In genomic region chr1:199948587-199949280, GRCh38 we compare ENCODE assay signal across 14 cellular contexts.
DNase-seq lines count a peak whose midpoint lies in the region; ATAC-seq and FAIRE-seq lines count a peak whose summit lies in the region.
"Had no signal": no experiment of that assay in that cellular context is flagged by ENCODE, and none has a peak within 500 bp of the region (broad histone marks: within the 10 kb centered on the region; RNA-seq: fewer than 3 reads in every experiment).

No MANE protein-coding gene starts in this region.

- no peak overlapping the region for H3K4me3 Mint-ChIP-seq in activated naive CD8-positive, alpha-beta T cell treated with anti-CD3 and anti-CD28 coated beads, Interleukin-2, amount 10 ng/mL, durations not matched to agents 7 days and 5 days
- no peak overlapping the region for H3K4me3 Mint-ChIP-seq in activated naive CD8-positive, alpha-beta T cell treated with anti-CD3 and anti-CD28 coated beads for 36 hours
- no peak overlapping the region for H3K4me3 Mint-ChIP-seq in activated CD8-positive, alpha-beta T cell treated with anti-CD3 and anti-CD28 coated beads, Interleukin-2, amount 10 ng/mL, durations not matched to agents 7 days and 5 days
- H3K4me3 Mint-ChIP-seq: neural crest cell; stimulated activated memory B cell treated with anti-CD40 and anti-IgM and Interleukin-4, amounts not matched to agents 10 μg/mL and 1 μg/mL and 100 μg/mL, for 72 hours had no signal

- H3K27ac Mint-ChIP-seq in activated naive CD8-positive, alpha-beta T cell treated with anti-CD3 and anti-CD28 coated beads, Interleukin-2, amount 10 ng/mL, durations not matched to agents 7 days and 5 days: no peak overlapping the region
- no peak overlapping the region for H3K27ac Mint-ChIP-seq in activated naive CD8-positive, alpha-beta T cell treated with anti-CD3 and anti-CD28 coated beads for 36 hours
- peak overlapping the region; percentile 1 for H3K27ac Mint-ChIP-seq in activated CD8-positive, alpha-beta T cell treated with anti-CD3 and anti-CD28 coated beads, Interleukin-2, amount 10 ng/mL, durations not matched to agents 7 days and 5 days
- H3K27ac Mint-ChIP-seq: stimulated activated memory B cell treated with anti-CD40 and anti-IgM and Interleukin-4, amounts not matched to agents 10 μg/mL and 1 μg/mL and 100 μg/mL, for 72 hours had no signal

- DNase-seq in activated naive CD8-positive, alpha-beta T cell treated with anti-CD3 and anti-CD28 coated beads, Interleukin-2, amount 10 ng/mL, durations not matched to agents 7 days and 5 days: no peak
- no peak for DNase-seq in activated naive CD8-positive, alpha-beta T cell treated with anti-CD3 and anti-CD28 coated beads for 36 hours
- DNase-seq in M059J (ENCODE audit: low read depth) (peak; percentile 36), urothelium cell line (ENCODE audit: low spot score) (peak; percentile 16), NCI-H82 (lab: John Stamatoyannopoulos, UW) (no peak), CD1c-positive myeloid dendritic cell (ENCODE audit: extremely low spot score) (no peak)
- DNase-seq in activated CD8-positive, alpha-beta T cell treated with anti-CD3 and anti-CD28 coated beads, Interleukin-2, amount 10 ng/mL, durations not matched to agents 7 days and 5 days: no peak
- DNase-seq: amniotic stem cell; BE2C; NCI-H187; stimulated activated CD4-positive, alpha-beta T cell treated with anti-CD3 and anti-CD28 coated beads, Interleukin-15, amount 100 ng/mL, for 24 hours had no signal

- no peaks in the 10 kb centered on the region for H3K9me3 Mint-ChIP-seq in activated naive CD8-positive, alpha-beta T cell treated with anti-CD3 and anti-CD28 coated beads, Interleukin-2, amount 10 ng/mL, durations not matched to agents 7 days and 5 days
- H3K9me3 Mint-ChIP-seq in activated naive CD8-positive, alpha-beta T cell treated with anti-CD3 and anti-CD28 coated beads for 36 hours: no peaks in the 10 kb centered on the region
- no peaks in the 10 kb centered on the region for H3K9me3 Mint-ChIP-seq in activated CD8-positive, alpha-beta T cell treated with anti-CD3 and anti-CD28 coated beads, Interleukin-2, amount 10 ng/mL, durations not matched to agents 7 days and 5 days (ENCODE audit: insufficient read depth)
- H3K9me3 Mint-ChIP-seq: neural crest cell; stimulated activated memory B cell treated with anti-CD40 and anti-IgM and Interleukin-4, amounts not matched to agents 10 μg/mL and 1 μg/mL and 100 μg/mL, for 72 hours had no signal

- no peak for FAIRE-seq in urothelium cell line (lab: Jason Lieb, UNC)

- peak; percentile 58 for ATAC-seq in activated naive CD8-positive, alpha-beta T cell treated with anti-CD3 and anti-CD28 coated beads, Interleukin-2, amount 10 ng/mL, durations not matched to agents 7 days and 5 days (ENCODE audit: low read depth)
- no peak for ATAC-seq in activated CD8-positive, alpha-beta T cell treated with anti-CD3 and anti-CD28 coated beads, Interleukin-2, amount 10 ng/mL, durations not matched to agents 7 days and 5 days
- ATAC-seq in HG02798 (IDR thresholded peaks at IDR 0.05; ENCODE audit: poor library complexity, unreplicated experiment): no peak
- ATAC-seq: stimulated activated memory B cell treated with anti-CD40 and anti-IgM and Interleukin-4, amounts not matched to agents 10 μg/mL and 1 μg/mL and 100 μg/mL, for 72 hours had no signal

- CTCF ChIA-PET in activated CD8-positive, alpha-beta T cell treated with anti-CD3 and anti-CD28 coated beads, Interleukin-2, amount 10 ng/mL, durations not matched to agents 7 days and 5 days (lab: Charles Lee): no interaction called here

- H3K27me3 Mint-ChIP-seq in activated naive CD8-positive, alpha-beta T cell treated with anti-CD3 and anti-CD28 coated beads, Interleukin-2, amount 10 ng/mL, durations not matched to agents 7 days and 5 days: peaks cover 57% of the 10 kb centered on the region
- peaks cover 62% of the 10 kb centered on the region for H3K27me3 Mint-ChIP-seq in activated naive CD8-positive, alpha-beta T cell treated with anti-CD3 and anti-CD28 coated beads for 36 hours
- H3K27me3 Mint-ChIP-seq in activated CD8-positive, alpha-beta T cell treated with anti-CD3 and anti-CD28 coated beads, Interleukin-2, amount 10 ng/mL, durations not matched to agents 7 days and 5 days (ENCODE audit: low read depth): peaks cover 45% of the 10 kb centered on the region

- peaks cover 4% of the 10 kb centered on the region for H3K4me1 Mint-ChIP-seq in activated naive CD8-positive, alpha-beta T cell treated with anti-CD3 and anti-CD28 coated beads, Interleukin-2, amount 10 ng/mL, durations not matched to agents 7 days and 5 days
- H3K4me1 Mint-ChIP-seq in activated naive CD8-positive, alpha-beta T cell treated with anti-CD3 and anti-CD28 coated beads for 36 hours: peaks cover 9% of the 10 kb centered on the region
- H3K4me1 Mint-ChIP-seq in activated CD8-positive, alpha-beta T cell treated with anti-CD3 and anti-CD28 coated beads, Interleukin-2, amount 10 ng/mL, durations not matched to agents 7 days and 5 days (ENCODE audit: low read depth): peaks cover 5% of the 10 kb centered on the region
- H3K4me1 Mint-ChIP-seq: neural crest cell; stimulated activated memory B cell treated with anti-CD40 and anti-IgM and Interleukin-4, amounts not matched to agents 10 μg/mL and 1 μg/mL and 100 μg/mL, for 72 hours had no signal

- POLR2A ChIA-PET in activated naive CD8-positive, alpha-beta T cell treated with anti-CD3 and anti-CD28 coated beads, Interleukin-2, amount 10 ng/mL, durations not matched to agents 7 days and 5 days (lab: Charles Lee): no interaction called here
- POLR2A ChIA-PET in activated CD8-positive, alpha-beta T cell treated with anti-CD3 and anti-CD28 coated beads, Interleukin-2, amount 10 ng/mL, durations not matched to agents 7 days and 5 days (lab: Charles Lee): no interaction called here

- no peaks in the 10 kb centered on the region for H3K36me3 Mint-ChIP-seq in activated naive CD8-positive, alpha-beta T cell treated with anti-CD3 and anti-CD28 coated beads, Interleukin-2, amount 10 ng/mL, durations not matched to agents 7 days and 5 days
- H3K36me3 Mint-ChIP-seq in activated naive CD8-positive, alpha-beta T cell treated with anti-CD3 and anti-CD28 coated beads for 36 hours: no peaks in the 10 kb centered on the region
- no peaks in the 10 kb centered on the region for H3K36me3 Mint-ChIP-seq in activated CD8-positive, alpha-beta T cell treated with anti-CD3 and anti-CD28 coated beads, Interleukin-2, amount 10 ng/mL, durations not matched to agents 7 days and 5 days (ENCODE audit: low read depth)
- H3K36me3 Mint-ChIP-seq: stimulated activated memory B cell treated with anti-CD40 and anti-IgM and Interleukin-4, amounts not matched to agents 10 μg/mL and 1 μg/mL and 100 μg/mL, for 72 hours had no signal

Comparison
In these comparisons a context has a peak if more than half of its experiments do, and no peak if none do; other contexts are left out.
1. DNase-seq: peak in M059J (single experiment) and urothelium cell line (single experiment); none in activated naive CD8-positive, alpha-beta T cell treated with anti-CD3 and anti-CD28 coated beads, Interleukin-2, amount 10 ng/mL, durations not matched to agents 7 days and 5 days (single experiment), activated naive CD8-positive, alpha-beta T cell treated with anti-CD3 and anti-CD28 coated beads for 36 hours (single experiment), activated CD8-positive, alpha-beta T cell treated with anti-CD3 and anti-CD28 coated beads, Interleukin-2, amount 10 ng/mL, durations not matched to agents 7 days and 5 days (single experiment), NCI-H82 (single experiment) and CD1c-positive myeloid dendritic cell (single experiment).